ENCODE assay signal across 13 cellular contexts in genomic region chr4:184329235-184330007, GRCh38.
DNase-seq lines count a peak whose midpoint lies in the region; ATAC-seq and TF ChIP-seq lines count a peak whose summit lies in the region.
"Had no signal": no experiment of that assay in that cellular context is flagged by ENCODE, and none has a peak within 500 bp of the region (broad histone marks: within the 10 kb centered on the region; RNA-seq: fewer than 3 reads in every experiment).

No MANE protein-coding gene starts in this region.

- no peak for TF ChIP-seq EP300 in upper lobe of left lung (IDR thresholded peaks at IDR 0.05)

- H3K4me3 ChIP-seq in mammary epithelial cell (replicated peaks in 1 of 3; ENCODE audit: insufficient read depth in 1 of 3, low read depth in 2 of 3, low read length in 3 of 3) (no peak overlapping the region), upper lobe of left lung (no peak overlapping the region)
- H3K4me3 ChIP-seq: colonic mucosa, SK-N-MC had no signal

- H3K36me3 ChIP-seq in mammary epithelial cell (ENCODE audit: insufficient read depth, low read length): no peaks in the 10 kb centered on the region
- H3K36me3 ChIP-seq in upper lobe of left lung: no peaks in the 10 kb centered on the region
- H3K36me3 ChIP-seq: colonic mucosa had no signal

- H3K27ac Mint-ChIP-seq in naive B cell: peak overlapping the region; percentile 97 to 100 (median 100)
- H3K27ac Mint-ChIP-seq in activated naive CD4-positive, alpha-beta T cell treated with anti-CD3 and anti-CD28 coated beads for 36 hours: no peak overlapping the region
- H3K27ac Mint-ChIP-seq: activated CD4-positive, alpha-beta T cell treated with anti-CD3 and anti-CD28 coated beads, Interleukin-2, amount 10 ng/mL, durations not matched to agents 7 days and 5 days; activated naive CD4-positive, alpha-beta T cell treated with anti-CD3 and anti-CD28 coated beads, Interleukin-2, amount 10 ng/mL, durations not matched to agents 7 days and 5 days had no signal

- 32% methylated on average over 15 of the region's 15 CpGs for WGBS in mammary epithelial cell (ENCODE audit: low coverage, missing lambda C conversion rate)
- 83% methylated on average over 15 of the region's 15 CpGs for WGBS in upper lobe of left lung, 2 donors

- H2AFZ ChIP-seq in mammary epithelial cell (ENCODE audit: low read depth, low read length): peak overlapping the region; percentile 71

- TF ChIP-seq POLR2A in upper lobe of left lung (IDR thresholded peaks at IDR 0.05): no peak

- no peak for TF ChIP-seq CTCF in mammary epithelial cell (conservative IDR thresholded peaks at IDR 0.05 in 1 of 2, IDR thresholded peaks at IDR 0.05 in 1 of 2; ENCODE audit: extremely low read depth in 1 of 2, insufficient read depth in 1 of 2, low read depth in 1 of 2, low read length in 2 of 2)
- no peak for TF ChIP-seq CTCF in upper lobe of left lung (IDR thresholded peaks at IDR 0.05)

- dilution Hi-C loops in mammary epithelial cell (cut with HindIII; ENCODE audit: low sequenced_read_pairs): no loop called here

- no peaks in the 10 kb centered on the region for H4K20me1 ChIP-seq in mammary epithelial cell (ENCODE audit: insufficient read depth, low read length)

- H3K9me3 ChIP-seq in mammary epithelial cell (replicated peaks; ENCODE audit: insufficient read depth, low read length): no peaks in the 10 kb centered on the region
- H3K9me3 ChIP-seq in upper lobe of left lung: no peaks in the 10 kb centered on the region
- H3K9me3 ChIP-seq: colonic mucosa had no signal

- H3K27ac ChIP-seq in mammary epithelial cell (ENCODE audit: insufficient read depth, low read depth, low read length): peak overlapping the region; percentile 83
- peak overlapping the region in 3 of 4 donors; percentile 26 to 83 (median 27) for H3K27ac ChIP-seq in upper lobe of left lung
- H3K27ac ChIP-seq: SK-N-MC had no signal

- in situ Hi-C loops in mammary epithelial cell (cut with MboI; ENCODE audit: low sequenced_read_pairs in 2 of 2): no loop called here

- BruUV-seq in mammary epithelial cell (replicated peaks; lab: Mats Ljungman, UMichigan): TSS peak; percentile 38

- DNase-seq in left cardiac atrium (no peak), cardiac septum (ENCODE audit: low spot score) (no peak), mammary epithelial cell (no peak), naive B cell (no peak), upper lobe of left lung (no peak)
- no peak for DNase-seq in stimulated activated CD4-positive, alpha-beta T cell treated with anti-CD3 and anti-CD28 coated beads, Interleukin-2, amount 100 ng/mL, for 24 hours
- DNase-seq in activated naive CD4-positive, alpha-beta T cell treated with anti-CD3 and anti-CD28 coated beads for 36 hours: no peak
- DNase-seq: activated CD4-positive, alpha-beta T cell treated with anti-CD3 and anti-CD28 coated beads, Interleukin-2, amount 10 ng/mL, durations not matched to agents 7 days and 5 days; activated naive CD4-positive, alpha-beta T cell treated with anti-CD3 and anti-CD28 coated beads, Interleukin-2, amount 10 ng/mL, durations not matched to agents 7 days and 5 days; colonic mucosa; NCI-H524 had no signal

- ATAC-seq in left cardiac atrium: peak; percentile 42 to 47
- ATAC-seq in naive B cell (ENCODE audit: low read depth in 2 of 2): no peak
- no peak for ATAC-seq in upper lobe of left lung (ENCODE audit: low FRiP score in 2 of 2)
- no peak for ATAC-seq in HG02623 (IDR thresholded peaks at IDR 0.05; ENCODE audit: unreplicated experiment)

- CTCF ChIA-PET in mammary epithelial cell (lab: Charles Lee; ENCODE audit: low non-redundant PET): no interaction called here
- CTCF ChIA-PET in activated naive CD4-positive, alpha-beta T cell treated with anti-CD3 and anti-CD28 coated beads for 36 hours (lab: Charles Lee): interaction anchor here (0.8 to 2.1 kb wide), 5 partner anchors 8 to 65 kb away, joined by 3 to 11 read pairs (median 4); no protein-coding TSS in a partner anchor

- H3K27me3 Mint-ChIP-seq in naive B cell: no peaks in the 10 kb centered on the region
- no peaks in the 10 kb centered on the region for H3K27me3 Mint-ChIP-seq in activated naive CD4-positive, alpha-beta T cell treated with anti-CD3 and anti-CD28 coated beads for 36 hours (ENCODE audit: low read depth)
- H3K27me3 Mint-ChIP-seq: activated CD4-positive, alpha-beta T cell treated with anti-CD3 and anti-CD28 coated beads, Interleukin-2, amount 10 ng/mL, durations not matched to agents 7 days and 5 days had no signal

- no peaks in the 10 kb centered on the region for H3K79me2 ChIP-seq in mammary epithelial cell (ENCODE audit: insufficient read depth, low read length)

- peak overlapping the region; percentile 20 to 90 (median 81) for H3K4me3 Mint-ChIP-seq in naive B cell
- H3K4me3 Mint-ChIP-seq in activated naive CD4-positive, alpha-beta T cell treated with anti-CD3 and anti-CD28 coated beads for 36 hours: no peak overlapping the region
- H3K4me3 Mint-ChIP-seq: activated CD4-positive, alpha-beta T cell treated with anti-CD3 and anti-CD28 coated beads, Interleukin-2, amount 10 ng/mL, durations not matched to agents 7 days and 5 days; activated naive CD4-positive, alpha-beta T cell treated with anti-CD3 and anti-CD28 coated beads, Interleukin-2, amount 10 ng/mL, durations not matched to agents 7 days and 5 days had no signal

- H3K4me1 ChIP-seq in mammary epithelial cell (ENCODE audit: insufficient read depth, low read length) (peaks cover 37% of the 10 kb centered on the region), upper lobe of left lung (peaks cover 10 to 25% (median 17%) of the 10 kb centered on the region in 4 donors)
- H3K4me1 ChIP-seq: colonic mucosa had no signal

- no peaks in the 10 kb centered on the region for H3K36me3 Mint-ChIP-seq in naive B cell
- no peaks in the 10 kb centered on the region for H3K36me3 Mint-ChIP-seq in activated naive CD4-positive, alpha-beta T cell treated with anti-CD3 and anti-CD28 coated beads for 36 hours (ENCODE audit: low read depth)
- H3K36me3 Mint-ChIP-seq: activated naive CD4-positive, alpha-beta T cell treated with anti-CD3 and anti-CD28 coated beads, Interleukin-2, amount 10 ng/mL, durations not matched to agents 7 days and 5 days had no signal

- intact Hi-C loops in left cardiac atrium (cut with DNase I) (no loop called here), cardiac septum (cut with DNase I) (no loop called here), mammary epithelial cell (cut with micrococcal nuclease) (loop anchor here (2.0 kb wide), 2 partner anchors 89 to 145 kb away; partner anchors contain the start of gene IRF2)
- intact Hi-C loops in activated naive CD4-positive, alpha-beta T cell treated with anti-CD3 and anti-CD28 coated beads for 36 hours (cut with micrococcal nuclease): loop anchor here (5.0 kb wide), 1 partner anchor 53 kb away; no protein-coding TSS in a partner anchor

- H3K9me3 Mint-ChIP-seq in naive B cell: peaks cover 0 to 2% (median 0%) of the 10 kb centered on the region in 7 donors
- no peaks in the 10 kb centered on the region for H3K9me3 Mint-ChIP-seq in activated naive CD4-positive, alpha-beta T cell treated with anti-CD3 and anti-CD28 coated beads for 36 hours
- H3K9me3 Mint-ChIP-seq: activated naive CD4-positive, alpha-beta T cell treated with anti-CD3 and anti-CD28 coated beads, Interleukin-2, amount 10 ng/mL, durations not matched to agents 7 days and 5 days had no signal

- H3K4me1 Mint-ChIP-seq in naive B cell: peaks cover 54 to 93% (median 78%) of the 10 kb centered on the region in 3 donors
- H3K4me1 Mint-ChIP-seq in activated naive CD4-positive, alpha-beta T cell treated with anti-CD3 and anti-CD28 coated beads for 36 hours (ENCODE audit: low read depth): peaks cover 27% of the 10 kb centered on the region

- peak overlapping the region; percentile 29 for H3K9ac ChIP-seq in mammary epithelial cell (ENCODE audit: insufficient read depth, low read length)

- H3K27me3 ChIP-seq in mammary epithelial cell (ENCODE audit: insufficient read depth, low read length): no peaks in the 10 kb centered on the region
- no peaks in the 10 kb centered on the region for H3K27me3 ChIP-seq in upper lobe of left lung
- H3K27me3 ChIP-seq: colonic mucosa had no signal

- H3K4me2 ChIP-seq in mammary epithelial cell (ENCODE audit: insufficient read depth, low read depth, low read length): peak overlapping the region; percentile 35

Comparison
In these comparisons a context has a peak if more than half of its experiments do, and no peak if none do; other contexts are left out.
1. ATAC-seq: peak in left cardiac atrium (2 of 2); none in naive B cell (0 of 2), upper lobe of left lung (0 of 2) and HG02623 (single experiment).
2. intact Hi-C loops: an anchor here in mammary epithelial cell (2.0 kb wide) and activated naive CD4-positive, alpha-beta T cell treated with anti-CD3 and anti-CD28 coated beads for 36 hours (5.0 kb wide); none called in left cardiac atrium and cardiac septum.